12 cellular contexts compared by ENCODE assay signal in the genomic region with DNA sequence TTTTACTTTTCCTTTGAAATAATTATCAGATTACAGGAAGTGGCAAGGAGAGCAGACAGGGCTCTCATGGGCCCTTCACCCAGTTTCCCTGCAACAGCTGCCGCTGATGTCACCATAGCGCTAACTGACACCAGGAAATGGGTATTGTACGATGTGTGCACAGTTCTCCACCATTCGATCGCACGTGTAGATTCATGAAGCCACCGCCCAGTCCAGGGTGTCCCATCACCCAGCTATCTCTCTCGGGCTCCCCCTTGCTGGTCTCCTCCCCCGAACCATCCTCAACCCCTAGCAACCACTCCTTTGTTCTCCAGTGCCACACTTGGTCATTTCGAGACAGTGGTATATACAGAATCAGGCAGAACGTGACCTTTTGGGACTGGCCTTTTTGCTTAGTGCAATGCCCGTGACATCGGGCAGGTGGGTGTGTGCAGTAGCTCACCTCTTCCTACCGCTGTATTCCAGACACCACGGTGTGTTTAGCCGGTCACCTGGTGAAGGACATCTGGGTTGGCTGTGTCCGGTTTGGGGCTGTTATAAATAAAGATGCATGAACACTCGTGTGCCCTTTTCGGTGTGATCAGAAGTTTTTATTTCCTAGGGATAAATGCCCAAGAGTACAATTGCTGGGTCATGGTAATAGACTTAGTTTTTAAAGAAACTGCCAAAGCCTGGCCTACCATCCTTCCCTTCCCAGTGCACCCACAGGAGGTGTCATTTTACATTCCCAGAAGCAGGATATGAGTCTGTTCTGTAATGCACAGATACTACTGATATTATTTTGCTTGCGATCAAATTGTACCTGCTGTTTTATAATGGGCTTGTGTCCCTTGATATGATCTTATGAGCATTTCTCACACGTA.
DNase-seq lines count a peak whose midpoint lies in the region; FAIRE-seq and TF ChIP-seq lines count a peak whose summit lies in the region.
"Had no signal": no experiment of that assay in that cellular context is flagged by ENCODE, and none has a peak within 500 bp of the region (broad histone marks: within the 10 kb centered on the region; RNA-seq: fewer than 3 reads in every experiment).

No MANE protein-coding gene starts in this region.

- no peaks in the 10 kb centered on the region for H3K9me3 ChIP-seq in hepatocyte (ENCODE audit: low read depth)
- H3K9me3 ChIP-seq: SJSA1 had no signal

- no peak for TF ChIP-seq POLR2A in GM12891 (IDR thresholded peaks at IDR 0.05; ENCODE audit: low read depth, low read length)

- no peaks in the 10 kb centered on the region for H4K20me1 ChIP-seq in hepatocyte (ENCODE audit: insufficient read depth, poor library complexity, severe bottlenecking)

- H3K4me2 ChIP-seq in hepatocyte, result peak overlapping the region; percentile 58

- 86% methylated on average over 21 of the region's 21 CpGs for WGBS in hepatocyte (ENCODE audit: low lambda C conversion rate, missing lambda C conversion rate)

- peaks cover 17% of the 10 kb centered on the region for H3K4me1 ChIP-seq in hepatocyte (ENCODE audit: insufficient read depth)
- H3K4me1 ChIP-seq: SJSA1 had no signal

- DNase-seq in GM12891 (ENCODE audit: insufficient read length, low spot score) (no peak), NCI-H526 treated with DMSO at 0.1 percent for 48 hours (lab: John Stamatoyannopoulos, UW) (peak; percentile 73), hepatocyte (ENCODE audit: low spot score) (no peak), NCI-H1930 (lab: John Stamatoyannopoulos, UW) (no peak), GDM1 (lab: John Stamatoyannopoulos, UW) (no peak), NAMALWA (ENCODE audit: low spot score) (no peak), 8988T (no peak)
- DNase-seq: activated T-cell treated with anti-CD3 and anti-CD28 coated beads, Interleukin-2, amount 50 U/mL, for 24 hours; effector memory CD4-positive, alpha-beta T cell; stimulated activated naive CD4-positive, alpha-beta T cell treated with Interleukin-2 at 50 U/mL for 16 hours had no signal

- no peaks in the 10 kb centered on the region for H3K27me3 ChIP-seq in hepatocyte
- H3K27me3 ChIP-seq: SJSA1 had no signal

- H3K79me2 ChIP-seq in hepatocyte, result no peaks in the 10 kb centered on the region

- H3K36me3 ChIP-seq in hepatocyte (replicated peaks; ENCODE audit: insufficient read depth, low read depth), result no peaks in the 10 kb centered on the region
- H3K36me3 ChIP-seq: SJSA1 had no signal

- no peak overlapping the region for H3K4me3 ChIP-seq in hepatocyte
- H3K4me3 ChIP-seq: SJSA1 had no signal

- H2AFZ ChIP-seq in hepatocyte, result no peak overlapping the region

- H3K27ac ChIP-seq in 22Rv1 (peak overlapping the region; percentile 15), hepatocyte (peak overlapping the region; percentile 85)
- H3K27ac ChIP-seq: SJSA1 had no signal

- FAIRE-seq in GM12891 (lab: Jason Lieb, UNC), result peak; percentile 50

- TF ChIP-seq CTCF in 22Rv1 (IDR thresholded peaks at IDR 0.05) (no peak), hepatocyte (IDR thresholded peaks at IDR 0.05; ENCODE audit: poor library complexity) (no peak)

- H3K9me2 ChIP-seq in hepatocyte (replicated peaks; ENCODE audit: insufficient read depth), result no peaks in the 10 kb centered on the region

TF ChIP-seq in GM12891, 5 proteins besides CTCF, POLR2A, EP300 and RAD21:
- TF ChIP-seq SPI1 (IDR thresholded peaks at IDR 0.05; ENCODE audit: low read depth, low read length), result no peak
- TF ChIP-seq TAF1 (IDR thresholded peaks at IDR 0.05; ENCODE audit: low read depth, low read length), result no peak
- TF ChIP-seq POLR2AphosphoS5 (IDR thresholded peaks at IDR 0.05; ENCODE audit: low read depth, low read length), result no peak
- no peak for TF ChIP-seq PAX5 (IDR thresholded peaks at IDR 0.05; ENCODE audit: insufficient read depth, low read length, severe bottlenecking)
- no peak for TF ChIP-seq POU2F2 (IDR thresholded peaks at IDR 0.05; ENCODE audit: low read depth, low read length)
